3 cellular contexts compared by ENCODE assay signal in genomic region chr18:51006948-51007786, GRCh38.
A peak's percentile ranks its signal among the peaks of the same experiment; 100 is the strongest.
TF ChIP-seq lines count a peak whose summit lies in the region.

No MANE protein-coding gene starts in this region.

TF ChIP-seq in HEK293, 187 proteins besides CTCF, POLR2A, EP300 and RAD21 (continues in another document):
- TF ChIP-seq ZBTB21 (tag by site-specific recombination; IDR thresholded peaks at IDR 0.05) (peak; percentile 36; the same call in 1 of the 2 replicates), ZNF302 (tag by site-specific recombination; IDR thresholded peaks at IDR 0.05; ENCODE audit: low read depth) (no peak), ZNF133 (tag by site-specific recombination; IDR thresholded peaks at IDR 0.05) (no peak), ZNF555 (tag by site-specific recombination; conservative IDR thresholded peaks at IDR 0.05) (no peak), ZNF221 (tag by site-specific recombination; IDR thresholded peaks at IDR 0.05; ENCODE audit: borderline replicate concordance) (no peak), ZNF548 (tag by site-specific recombination; IDR thresholded peaks at IDR 0.05) (no peak), ZFHX2 (tag by site-specific recombination; conservative IDR thresholded peaks at IDR 0.05) (no peak), WT1 (tag by site-specific recombination; IDR thresholded peaks at IDR 0.05) (no peak), OVOL3 (tag by site-specific recombination; IDR thresholded peaks at IDR 0.05) (no peak), ZNF169 (tag by site-specific recombination; IDR thresholded peaks at IDR 0.05) (no peak), ZNF664 (tag by site-specific recombination; IDR thresholded peaks at IDR 0.05) (peak; percentile 91), ZNF2 (tag by site-specific recombination; IDR thresholded peaks at IDR 0.05) (no peak), ZNF311 (tag by site-specific recombination; IDR thresholded peaks at IDR 0.05; ENCODE audit: borderline replicate concordance) (no peak), SP3 (tag by site-specific recombination; IDR thresholded peaks at IDR 0.05) (no peak), PRDM6 (tag by site-specific recombination; IDR thresholded peaks at IDR 0.05) (0 out of 2 replicates have a peak, but pooled peaks have one; percentile 15), ZNF843 (tag by site-specific recombination; IDR thresholded peaks at IDR 0.05) (peak; percentile 78), ZNF629 (tag by site-specific recombination; IDR thresholded peaks at IDR 0.05) (peak; percentile 89), ZNF202 (tag by site-specific recombination; IDR thresholded peaks at IDR 0.05; ENCODE audit: borderline replicate concordance) (no peak), SALL2 (tag by site-specific recombination; IDR thresholded peaks at IDR 0.05; ENCODE audit: borderline replicate concordance) (no peak), ZNF76 (tag by site-specific recombination; IDR thresholded peaks at IDR 0.05; ENCODE audit: borderline replicate concordance, low read depth) (no peak), ZBTB44 (tag by site-specific recombination; IDR thresholded peaks at IDR 0.05) (no peak), ZNF335 (tag by site-specific recombination; conservative IDR thresholded peaks at IDR 0.05) (peak; percentile 41; the same call in 1 of the 2 replicates), PRDM1 (tag by site-specific recombination; IDR thresholded peaks at IDR 0.05) (no peak), ZNF501 (tag by site-specific recombination; IDR thresholded peaks at IDR 0.05) (no peak), ZNF580 (tag by site-specific recombination; IDR thresholded peaks at IDR 0.05) (peak; percentile 37; the same call in 1 of the 2 replicates)

TF ChIP-seq in K562, 482 proteins besides CTCF, POLR2A, EP300 and RAD21 (continues in another document):
- peak; percentile 62 for TF ChIP-seq HDAC3 (IDR thresholded peaks at IDR 0.05; ENCODE audit: borderline replicate concordance, partially characterized antibody)
- TF ChIP-seq ZNF431 (CRISPR knock-in tag; IDR thresholded peaks at IDR 0.05) = no peak
- no peak for TF ChIP-seq CHD4 (IDR thresholded peaks at IDR 0.05; ENCODE audit: insufficient read depth, insufficient replicate concordance, low read depth, low read length, poor library complexity, severe bottlenecking)
- 0 out of 2 replicates have a peak, but pooled peaks have one; percentile 39 for TF ChIP-seq ATF3 (IDR thresholded peaks at IDR 0.05)
- TF ChIP-seq ATF3 (CRISPR knock-in tag; conservative IDR thresholded peaks at IDR 0.05) = no peak
- TF ChIP-seq CBFA2T3 (IDR thresholded peaks at IDR 0.05) = peak; percentile 91
- TF ChIP-seq MITF (IDR thresholded peaks at IDR 0.05) = peak; percentile 88
- TF ChIP-seq NFIC (IDR thresholded peaks at IDR 0.05) = peak; percentile 57
- peak; percentile 89 to 90 for TF ChIP-seq FOXA3 (CRISPR knock-in tag; conservative IDR thresholded peaks at IDR 0.05 in 1 of 2, IDR thresholded peaks at IDR 0.05 in 1 of 2)
- TF ChIP-seq ATF1 (CRISPR knock-in tag; IDR thresholded peaks at IDR 0.05) = no peak
- TF ChIP-seq ATF1 (tag; IDR thresholded peaks at IDR 0.05) = peak; percentile 78
- 0 out of 2 replicates have a peak, but pooled peaks have one; percentile 11 for TF ChIP-seq CC2D1A (IDR thresholded peaks at IDR 0.05)
- peak; percentile 68; the same call in 1 of the 2 replicates for TF ChIP-seq HMBOX1 (IDR thresholded peaks at IDR 0.05)
- TF ChIP-seq RFX1 (IDR thresholded peaks at IDR 0.05) = 0 out of 2 replicates have a peak, but pooled peaks have one; percentile 16
- TF ChIP-seq RNF219 (CRISPR knock-in tag; IDR thresholded peaks at IDR 0.05) = no peak

TF ChIP-seq in GM12891, 5 proteins besides CTCF, POLR2A, EP300 and RAD21:
- TF ChIP-seq POU2F2 (IDR thresholded peaks at IDR 0.05; ENCODE audit: low read depth, low read length) = no peak
- no peak for TF ChIP-seq TAF1 (IDR thresholded peaks at IDR 0.05; ENCODE audit: low read depth, low read length)
- TF ChIP-seq SPI1 (IDR thresholded peaks at IDR 0.05; ENCODE audit: low read depth, low read length) = no peak
- no peak for TF ChIP-seq PAX5 (IDR thresholded peaks at IDR 0.05; ENCODE audit: insufficient read depth, low read length, severe bottlenecking)
- TF ChIP-seq POLR2AphosphoS5 (IDR thresholded peaks at IDR 0.05; ENCODE audit: low read depth, low read length) = no peak
